ENCODE assay signal across 2 cellular contexts in genomic region chr17:82679586-82680465, GRCh38.
TF ChIP-seq lines count a peak whose summit lies in the region.

No MANE protein-coding gene starts in this region.

TF ChIP-seq in A549, 52 proteins besides CTCF, POLR2A, EP300 and RAD21:
- TF ChIP-seq POLR2AphosphoS2 (conservative IDR thresholded peaks at IDR 0.05; ENCODE audit: low read length) (no peak), HEYL (CRISPR knock-in tag; IDR thresholded peaks at IDR 0.05) (no peak), HOXA7 (CRISPR knock-in tag; IDR thresholded peaks at IDR 0.05) (no peak), KDM5A (IDR thresholded peaks at IDR 0.05) (no peak), SMC3 (IDR thresholded peaks at IDR 0.05) (no peak), HOXB13 (CRISPR knock-in tag; IDR thresholded peaks at IDR 0.05; ENCODE audit: low read depth) (no peak), HOXB5 (CRISPR knock-in tag; IDR thresholded peaks at IDR 0.05) (no peak), CBX2 (IDR thresholded peaks at IDR 0.05; ENCODE audit: borderline replicate concordance, low read depth) (no peak), MAZ (IDR thresholded peaks at IDR 0.05; ENCODE audit: borderline replicate concordance, low read depth, low read length) (no peak), MYC (IDR thresholded peaks at IDR 0.05; ENCODE audit: borderline replicate concordance, low read length) (no peak), RFX5 (IDR thresholded peaks at IDR 0.05) (no peak), USF2 (IDR thresholded peaks at IDR 0.05) (no peak), KDM1A (IDR thresholded peaks at IDR 0.05; ENCODE audit: low read depth) (no peak), JUNB (IDR thresholded peaks at IDR 0.05) (no peak), PHF8 (IDR thresholded peaks at IDR 0.05; ENCODE audit: borderline replicate concordance, low read depth) (no peak), FOSL2 (IDR thresholded peaks at IDR 0.05) (no peak), FOSL2 (CRISPR knock-in tag; IDR thresholded peaks at IDR 0.05) (no peak)
- TF ChIP-seq, protein P1, sequence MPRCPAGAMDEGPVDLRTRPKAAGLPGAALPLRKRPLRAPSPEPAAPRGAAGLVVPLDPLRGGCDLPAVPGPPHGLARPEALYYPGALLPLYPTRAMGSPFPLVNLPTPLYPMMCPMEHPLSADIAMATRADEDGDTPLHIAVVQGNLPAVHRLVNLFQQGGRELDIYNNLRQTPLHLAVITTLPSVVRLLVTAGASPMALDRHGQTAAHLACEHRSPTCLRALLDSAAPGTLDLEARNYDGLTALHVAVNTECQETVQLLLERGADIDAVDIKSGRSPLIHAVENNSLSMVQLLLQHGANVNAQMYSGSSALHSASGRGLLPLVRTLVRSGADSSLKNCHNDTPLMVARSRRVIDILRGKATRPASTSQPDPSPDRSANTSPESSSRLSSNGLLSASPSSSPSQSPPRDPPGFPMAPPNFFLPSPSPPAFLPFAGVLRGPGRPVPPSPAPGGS (IDR thresholded peaks at IDR 0.05): no peak
- TF ChIP-seq, protein P2, sequence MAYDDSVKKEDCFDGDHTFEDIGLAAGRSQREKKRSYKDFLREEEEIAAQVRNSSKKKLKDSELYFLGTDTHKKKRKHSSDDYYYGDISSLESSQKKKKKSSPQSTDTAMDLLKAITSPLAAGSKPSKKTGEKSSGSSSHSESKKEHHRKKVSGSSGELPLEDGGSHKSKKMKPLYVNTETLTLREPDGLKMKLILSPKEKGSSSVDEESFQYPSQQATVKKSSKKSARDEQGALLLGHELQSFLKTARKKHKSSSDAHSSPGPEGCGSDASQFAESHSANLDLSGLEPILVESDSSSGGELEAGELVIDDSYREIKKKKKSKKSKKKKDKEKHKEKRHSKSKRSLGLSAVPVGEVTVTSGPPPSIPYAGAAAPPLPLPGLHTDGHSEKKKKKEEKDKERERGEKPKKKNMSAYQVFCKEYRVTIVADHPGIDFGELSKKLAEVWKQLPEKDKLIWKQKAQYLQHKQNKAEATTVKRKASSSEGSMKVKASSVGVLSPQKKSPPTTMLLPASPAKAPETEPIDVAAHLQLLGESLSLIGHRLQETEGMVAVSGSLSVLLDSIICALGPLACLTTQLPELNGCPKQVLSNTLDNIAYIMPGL (CRISPR knock-in tag; IDR thresholded peaks at IDR 0.05; ENCODE audit: borderline replicate concordance): no peak
- TF ChIP-seq, protein P3, sequence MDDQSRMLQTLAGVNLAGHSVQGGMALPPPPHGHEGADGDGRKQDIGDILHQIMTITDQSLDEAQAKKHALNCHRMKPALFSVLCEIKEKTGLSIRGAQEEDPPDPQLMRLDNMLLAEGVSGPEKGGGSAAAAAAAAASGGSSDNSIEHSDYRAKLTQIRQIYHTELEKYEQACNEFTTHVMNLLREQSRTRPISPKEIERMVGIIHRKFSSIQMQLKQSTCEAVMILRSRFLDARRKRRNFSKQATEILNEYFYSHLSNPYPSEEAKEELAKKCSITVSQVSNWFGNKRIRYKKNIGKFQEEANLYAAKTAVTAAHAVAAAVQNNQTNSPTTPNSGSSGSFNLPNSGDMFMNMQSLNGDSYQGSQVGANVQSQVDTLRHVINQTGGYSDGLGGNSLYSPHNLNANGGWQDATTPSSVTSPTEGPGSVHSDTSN (IDR thresholded peaks at IDR 0.05): no peak

TF ChIP-seq in H1, 55 proteins besides CTCF, POLR2A, EP300 and RAD21:
- no peak for TF ChIP-seq ASH2L (IDR thresholded peaks at IDR 0.05; ENCODE audit: low read length)
- TF ChIP-seq, protein P4, sequence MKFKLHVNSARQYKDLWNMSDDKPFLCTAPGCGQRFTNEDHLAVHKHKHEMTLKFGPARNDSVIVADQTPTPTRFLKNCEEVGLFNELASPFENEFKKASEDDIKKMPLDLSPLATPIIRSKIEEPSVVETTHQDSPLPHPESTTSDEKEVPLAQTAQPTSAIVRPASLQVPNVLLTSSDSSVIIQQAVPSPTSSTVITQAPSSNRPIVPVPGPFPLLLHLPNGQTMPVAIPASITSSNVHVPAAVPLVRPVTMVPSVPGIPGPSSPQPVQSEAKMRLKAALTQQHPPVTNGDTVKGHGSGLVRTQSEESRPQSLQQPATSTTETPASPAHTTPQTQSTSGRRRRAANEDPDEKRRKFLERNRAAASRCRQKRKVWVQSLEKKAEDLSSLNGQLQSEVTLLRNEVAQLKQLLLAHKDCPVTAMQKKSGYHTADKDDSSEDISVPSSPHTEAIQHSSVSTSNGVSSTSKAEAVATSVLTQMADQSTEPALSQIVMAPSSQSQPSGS (IDR thresholded peaks at IDR 0.05; ENCODE audit: low read length): no peak
- no peak for TF ChIP-seq TAF1 (IDR thresholded peaks at IDR 0.05; ENCODE audit: low read depth, low read length)
- TF ChIP-seq EGR1 (IDR thresholded peaks at IDR 0.05; ENCODE audit: borderline replicate concordance, low read depth, low read length): no peak
- TF ChIP-seq JUND (IDR thresholded peaks at IDR 0.05; ENCODE audit: low read length): no peak
- no peak for TF ChIP-seq SP4 (IDR thresholded peaks at IDR 0.05; ENCODE audit: low read length)
- no peak for TF ChIP-seq CHD1 (IDR thresholded peaks at IDR 0.05; ENCODE audit: low read depth, low read length)
- no peak for TF ChIP-seq RNF2 (IDR thresholded peaks at IDR 0.05; ENCODE audit: borderline replicate concordance, low read depth, low read length, missing control alignments, poor library complexity, severe bottlenecking)
- no peak for TF ChIP-seq SIRT6 (IDR thresholded peaks at IDR 0.05; ENCODE audit: low read length)
- no peak for TF ChIP-seq CBX8 (IDR thresholded peaks at IDR 0.05; ENCODE audit: borderline replicate concordance, low read depth, low read length)
- TF ChIP-seq, protein P5, sequence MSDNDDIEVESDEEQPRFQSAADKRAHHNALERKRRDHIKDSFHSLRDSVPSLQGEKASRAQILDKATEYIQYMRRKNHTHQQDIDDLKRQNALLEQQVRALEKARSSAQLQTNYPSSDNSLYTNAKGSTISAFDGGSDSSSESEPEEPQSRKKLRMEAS (IDR thresholded peaks at IDR 0.05): no peak
- TF ChIP-seq PHF8 (conservative IDR thresholded peaks at IDR 0.05; ENCODE audit: low read depth, low read length): no peak
- no peak for TF ChIP-seq BCL11A (IDR thresholded peaks at IDR 0.05; ENCODE audit: low read depth in 2 of 2, low read length in 2 of 2)
- TF ChIP-seq GABPA (IDR thresholded peaks at IDR 0.05; ENCODE audit: borderline replicate concordance, insufficient read depth, low read length): no peak
- no peak for TF ChIP-seq CHD2 (IDR thresholded peaks at IDR 0.05; ENCODE audit: low read length)
- TF ChIP-seq USF2 (IDR thresholded peaks at IDR 0.05; ENCODE audit: low read length): no peak
- TF ChIP-seq, protein P6, sequence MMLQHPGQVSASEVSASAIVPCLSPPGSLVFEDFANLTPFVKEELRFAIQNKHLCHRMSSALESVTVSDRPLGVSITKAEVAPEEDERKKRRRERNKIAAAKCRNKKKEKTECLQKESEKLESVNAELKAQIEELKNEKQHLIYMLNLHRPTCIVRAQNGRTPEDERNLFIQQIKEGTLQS (IDR thresholded peaks at IDR 0.05; ENCODE audit: insufficient read depth, low read depth, low read length): no peak
TF ChIP-seq in H1: peak in this region for 0.
